ENCODE assay signal across 18 cellular contexts in the genomic region with DNA sequence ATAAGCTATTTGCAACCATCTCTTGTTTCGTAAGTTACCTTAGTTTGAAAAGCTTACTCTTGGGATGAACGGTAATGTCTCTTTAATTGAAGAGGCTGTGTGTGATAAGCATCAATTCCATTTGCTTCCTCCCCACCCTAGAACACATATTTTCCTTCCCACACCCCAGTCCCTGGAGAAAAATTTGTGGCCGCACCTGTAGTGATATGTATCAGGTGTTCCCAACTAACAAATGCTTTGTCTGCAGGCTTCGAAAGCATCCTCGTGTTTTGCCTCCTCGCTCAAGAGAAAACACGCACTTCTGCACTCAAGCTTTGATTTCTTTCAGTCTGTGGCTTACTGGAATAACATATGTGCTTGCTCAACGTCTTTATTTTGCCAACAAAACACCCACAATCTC.
DNase-seq lines count a peak whose midpoint lies in the region; ATAC-seq and TF ChIP-seq lines count a peak whose summit lies in the region.
"Had no signal": no experiment of that assay in that cellular context is flagged by ENCODE, and none has a peak within 500 bp of the region (broad histone marks: within the 10 kb centered on the region; RNA-seq: fewer than 3 reads in every experiment).

No MANE protein-coding gene starts in this region.

- peaks cover 8% of the 10 kb centered on the region for H3K4me1 Mint-ChIP-seq in type B pancreatic cell (ENCODE audit: unreplicated experiment)
- H3K4me1 Mint-ChIP-seq: CD4-positive, CD25-positive, alpha-beta regulatory T cell; CD8-positive, alpha-beta memory T cell; GM23338; IgD-negative memory B cell had no signal

- no peaks in the 10 kb centered on the region for H3K36me3 ChIP-seq in esophagus muscularis mucosa
- no peaks in the 10 kb centered on the region for H3K36me3 ChIP-seq in brain microvascular endothelial cell (replicated peaks)
- H3K36me3 ChIP-seq: BE2C had no signal

- H3K27me3 ChIP-seq in esophagus muscularis mucosa (no peaks in the 10 kb centered on the region), brain microvascular endothelial cell (replicated peaks) (no peaks in the 10 kb centered on the region)

- TF ChIP-seq POLR2A in esophagus muscularis mucosa (IDR thresholded peaks at IDR 0.05; ENCODE audit: low read depth): no peak

- H3K4me3 Mint-ChIP-seq in type B pancreatic cell: peak overlapping the region; percentile 53
- H3K4me3 Mint-ChIP-seq: CD4-positive, CD25-positive, alpha-beta regulatory T cell; CD8-positive, alpha-beta memory T cell; GM23338; IgD-negative memory B cell had no signal

- H3K27ac Mint-ChIP-seq in type B pancreatic cell: peak overlapping the region; percentile 94
- H3K27ac Mint-ChIP-seq: CD4-positive, CD25-positive, alpha-beta regulatory T cell; CD8-positive, alpha-beta memory T cell; GM23338; IgD-negative memory B cell had no signal

- WGBS in esophagus muscularis mucosa: 83% methylated on average over 8 of the region's 8 CpGs

- peaks cover 4% of the 10 kb centered on the region for H3K9me3 Mint-ChIP-seq in type B pancreatic cell

- H3K27ac ChIP-seq in esophagus muscularis mucosa (replicated peaks in 1 of 4) (no peak overlapping the region), brain microvascular endothelial cell (no peak overlapping the region)

- H3K9me3 ChIP-seq in esophagus muscularis mucosa: no peaks in the 10 kb centered on the region
- H3K9me3 ChIP-seq: BE2C, Caco-2 had no signal

- H3K4me3 ChIP-seq in esophagus muscularis mucosa (no peak overlapping the region), brain microvascular endothelial cell (ENCODE audit: low read depth, low read length) (no peak overlapping the region)
- H3K4me3 ChIP-seq: GM23338 had no signal

- H3K4me1 ChIP-seq in esophagus muscularis mucosa: no peaks in the 10 kb centered on the region
- H3K4me1 ChIP-seq: BE2C, Caco-2 had no signal

- TF ChIP-seq EP300 in esophagus muscularis mucosa (IDR thresholded peaks at IDR 0.05): no peak

- TF ChIP-seq CTCF in esophagus muscularis mucosa (IDR thresholded peaks at IDR 0.05) (no peak), type B pancreatic cell (conservative IDR thresholded peaks at IDR 0.05) (no peak), brain microvascular endothelial cell (IDR thresholded peaks at IDR 0.05; ENCODE audit: low read depth, low read length, missing control alignments) (no peak)

- intact Hi-C loops in esophagus muscularis mucosa (cut with DNase I): no loop called here

- in situ Hi-C loops in brain microvascular endothelial cell (cut with HindIII; ENCODE audit: low pct_ligation_motif_present, low sequenced_read_pairs): no loop called here

- no peaks in the 10 kb centered on the region for H3K27me3 Mint-ChIP-seq in type B pancreatic cell
- H3K27me3 Mint-ChIP-seq: CD4-positive, CD25-positive, alpha-beta regulatory T cell had no signal

- H3K36me3 Mint-ChIP-seq in type B pancreatic cell: no peaks in the 10 kb centered on the region
- H3K36me3 Mint-ChIP-seq: CD4-positive, CD25-positive, alpha-beta regulatory T cell; CD8-positive, alpha-beta memory T cell; IgD-negative memory B cell had no signal

- no peak for ATAC-seq in HG02678 (IDR thresholded peaks at IDR 0.05; ENCODE audit: unreplicated experiment)
- ATAC-seq: GM23338, HepG2 had no signal

- DNase-seq in HT-29 (ENCODE audit: low spot score) (peak; percentile 60), NCI-H526 treated with DMSO at 0.1 percent for 48 hours (lab: John Stamatoyannopoulos, UW) (peak; percentile 30), esophagus muscularis mucosa (ENCODE audit: extremely low spot score) (peak; percentile 47), type B pancreatic cell (ENCODE audit: extremely low spot score, unreplicated experiment) (no peak), brain microvascular endothelial cell (no peak), hepatic stellate cell (ENCODE audit: low spot score) (no peak)
- DNase-seq: BE2C; C1 segment of cervical spinal cord; Caco-2; CD4-positive, CD25-positive, alpha-beta regulatory T cell; CD8-positive, alpha-beta memory T cell; DMS79 treated with DMSO at 0.1 percent for 48 hours; GF-D8; HCEC 1CT had no signal

Comparison
In these comparisons a context has a peak if more than half of its experiments do, and no peak if none do; other contexts are left out.
1. DNase-seq: peak in HT-29 (single experiment), NCI-H526 treated with DMSO at 0.1 percent for 48 hours (single experiment) and esophagus muscularis mucosa (single experiment); none in type B pancreatic cell (single experiment), brain microvascular endothelial cell (single experiment) and hepatic stellate cell (single experiment).